35 cellular contexts compared by ENCODE assay signal in the genomic region with DNA sequence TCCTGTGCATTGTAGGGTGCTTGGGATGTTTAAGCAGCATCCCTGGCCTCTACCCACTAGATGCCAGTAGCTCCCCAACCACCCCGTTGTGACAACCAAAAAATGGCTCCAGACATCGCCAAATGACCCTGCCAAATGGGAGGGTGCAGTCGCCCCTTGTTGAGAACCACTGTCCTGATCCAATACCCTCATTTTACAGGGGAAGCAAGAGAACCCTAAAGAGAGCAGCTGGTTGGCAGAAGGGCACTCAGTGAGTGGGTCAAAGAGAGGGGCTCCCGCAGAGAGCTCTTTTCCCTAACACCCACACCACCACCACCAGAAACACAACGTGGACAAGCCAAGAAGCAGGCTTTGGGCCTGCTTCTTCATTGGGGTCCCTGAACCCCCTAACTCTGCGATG. TPM values are rescaled to one million over a fixed set of nuclear protein-coding genes. Genes with fewer than 3 reads are reported as not detected.
"Had no signal": no experiment of that assay in that cellular context is flagged by ENCODE, and none has a peak within 500 bp of the region (broad histone marks: within the 10 kb centered on the region; RNA-seq: fewer than 3 reads in every experiment).

No MANE protein-coding gene starts in this region.

- FAIRE-seq: astrocyte, TTC549 had no signal

- H3K36me3 ChIP-seq: adrenal gland, brain microvascular endothelial cell, breast epithelium had no signal

- ATAC-seq: activated CD8-positive, alpha-beta T cell treated with anti-CD3 and anti-CD28 coated beads for 36 hours; activated naive CD4-positive, alpha-beta T cell treated with anti-CD3 and anti-CD28 coated beads, Interleukin-2, amount 50 U/mL, for 72 hours; activated T-cell treated with anti-CD3 and anti-CD28 coated beads, Interleukin-2, amount 50 U/mL, for 4 hours; activated T-cell treated with anti-CD3 and anti-CD28 coated beads, Interleukin-2, amount 50 U/mL, for 72 hours; activated T-helper 17 cell treated with anti-CD3 and anti-CD28 coated beads, Interleukin-2, amount 50 U/mL, for 72 hours; body of pancreas had no signal

- H3K4me1 ChIP-seq: adrenal gland, body of pancreas, breast epithelium had no signal

- DNase-seq: activated B cell treated with CpG ODN at 0.5 μM for 24 hours; activated CD4-positive, alpha-beta memory T cell treated with anti-CD3 and anti-CD28 coated beads for 36 hours; activated CD4-positive, alpha-beta T cell treated with anti-CD3 and anti-CD28 coated beads for 4 hours; activated CD4-positive, alpha-beta T cell treated with anti-CD3 and anti-CD28 coated beads, Interleukin-2, amount 10 ng/mL, durations not matched to agents 24 days and 14 days; activated CD4-positive, alpha-beta T cell treated with anti-CD3 and anti-CD28 coated beads, Interleukin-2, amount 50 U/mL, for 1 hour; activated CD4-positive, alpha-beta T cell treated with anti-CD3 and anti-CD28 coated beads, Interleukin-2, amount 50 U/mL, for 4 hours; activated CD4-positive, CD25-positive, alpha-beta regulatory T cell treated with anti-CD3 and anti-CD28 coated beads, Interleukin-2, amount 50 U/mL, for 72 hours; activated CD8-positive, alpha-beta memory T cell treated with anti-CD3 and anti-CD28 coated beads, Interleukin-2, amount 50 U/mL, for 4 hours; activated CD8-positive, alpha-beta T cell treated with anti-CD3 and anti-CD28 coated beads for 36 hours; activated effector memory CD4-positive, alpha-beta T cell treated with anti-CD3 and anti-CD28 coated beads, Interleukin-2, amount 50 U/mL, for 16 hours; activated gamma-delta T cell treated with Interleukin-2 at 50 U/mL for 16 hours; activated naive CD4-positive, alpha-beta T cell; activated naive CD4-positive, alpha-beta T cell treated with anti-CD3 and anti-CD28 coated beads for 36 hours; activated naive CD4-positive, alpha-beta T cell treated with anti-CD3 and anti-CD28 coated beads, Interleukin-2, amount 50 U/mL, for 16 hours; activated naive CD8-positive, alpha-beta T cell treated with anti-CD3 and anti-CD28 coated beads for 36 hours; activated T-cell treated with anti-CD3 and anti-CD28 coated beads for 4 hours; activated T-cell treated with anti-CD3 and anti-CD28 coated beads, Interleukin-2, amount 50 U/mL, for 1 hour; activated T-cell treated with anti-CD3 and anti-CD28 coated beads, Interleukin-2, amount 50 U/mL, for 4 hours; activated T-cell treated with anti-CD3 and anti-CD28 coated beads, Interleukin-2, amount 50 U/mL, for 72 hours; adrenal gland; amniotic stem cell; body of pancreas; brain microvascular endothelial cell; central memory CD4-positive, alpha-beta T cell; T-helper 1 cell; T-helper 2 cell; T-helper 9 cell had no signal

- H3K4me3 ChIP-seq: adrenal gland, body of pancreas, breast epithelium had no signal

- H3K27ac ChIP-seq: adrenal gland, body of pancreas, brain microvascular endothelial cell, breast epithelium, VCaP had no signal

- H3K27me3 ChIP-seq: adrenal gland, body of pancreas, brain microvascular endothelial cell, breast epithelium had no signal

- H3K9me3 ChIP-seq: adrenal gland, body of pancreas, breast epithelium had no signal

RNA-seq across cellular contexts. Expression of a gene that starts 18.4 kb away (rescaled TPM):
- total RNA-seq: activated B cell treated with CpG ODN at 0.5 μM for 24 hours; activated CD4-positive, alpha-beta T cell treated with anti-CD3 and anti-CD28 coated beads, Interleukin-2, amount 10 ng/mL, durations not matched to agents 24 days and 14 days; activated CD8-positive, alpha-beta memory T cell treated with anti-CD3 and anti-CD28 coated beads for 36 hours; activated naive CD4-positive, alpha-beta T cell treated with anti-CD3 and anti-CD28 coated beads, Interleukin-2, amount 50 U/mL, for 72 hours; activated naive CD8-positive, alpha-beta T cell treated with anti-CD3 and anti-CD28 coated beads for 36 hours; activated T-cell treated with anti-CD3 and anti-CD28 coated beads, Interleukin-2, amount 50 U/mL, for 4 hours; activated T-helper 1 cell treated with anti-CD3 and anti-CD28 coated beads, Interleukin-12 subunit alpha, Interleukin-12 subunit beta, Interleukin-2, Interleukin-4 antibody, amounts not matched to agents 30 ng/mL and 10 ng/mL and 1 ng/mL, durations not matched to agents 14 hours and 24 hours and 36 hours; astrocyte; body of pancreas; breast epithelium had no signal
